Comparison of ENCODE assay signal across 8 cellular contexts in the genomic region with DNA sequence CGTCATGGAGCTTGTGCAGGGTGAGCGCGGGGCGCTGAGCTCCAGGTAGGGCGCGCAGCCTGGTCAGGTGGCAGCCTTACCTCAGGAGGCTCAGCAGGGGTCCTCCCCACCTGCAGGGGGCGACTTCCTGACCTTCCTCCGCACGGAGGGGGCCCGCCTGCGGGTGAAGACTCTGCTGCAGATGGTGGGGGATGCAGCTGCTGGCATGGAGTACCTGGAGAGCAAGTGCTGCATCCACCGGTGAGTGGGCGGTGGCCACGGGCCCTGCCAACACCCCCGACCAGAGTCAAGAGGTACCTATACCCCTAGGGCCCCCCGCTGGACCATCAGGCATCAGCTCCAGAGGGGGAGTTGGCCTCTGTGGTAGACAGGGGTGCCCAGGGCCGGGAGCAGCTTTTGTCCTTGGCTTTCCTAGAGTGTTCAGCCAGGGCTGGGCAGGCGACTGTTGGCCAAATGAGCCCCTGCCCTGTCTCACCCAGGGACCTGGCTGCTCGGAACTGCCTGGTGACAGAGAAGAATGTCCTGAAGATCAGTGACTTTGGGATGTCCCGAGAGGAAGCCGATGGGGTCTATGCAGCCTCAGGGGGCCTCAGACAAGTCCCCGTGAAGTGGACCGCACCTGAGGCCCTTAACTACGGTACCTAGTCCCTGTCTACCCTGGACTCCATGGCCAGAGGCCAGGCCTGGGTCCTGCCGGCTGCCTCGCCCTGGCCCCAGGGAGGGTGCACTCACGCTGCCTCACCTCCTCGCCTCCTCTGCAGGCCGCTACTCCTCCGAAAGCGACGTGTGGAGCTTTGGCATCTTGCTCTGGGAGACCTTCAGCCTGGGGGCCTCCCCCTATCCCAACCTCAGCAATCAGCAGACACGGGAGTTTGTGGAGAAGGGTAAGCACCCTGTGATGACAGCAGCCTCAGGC. TPM values are rescaled to one million over a fixed set of nuclear protein-coding genes. Genes with fewer than 3 reads are reported as not detected.
DNase-seq lines count a peak whose midpoint lies in the region; ATAC-seq and TF ChIP-seq lines count a peak whose summit lies in the region.
"Had no signal": no experiment of that assay in that cellular context is flagged by ENCODE, and none has a peak within 500 bp of the region (broad histone marks: within the 10 kb centered on the region; RNA-seq: fewer than 3 reads in every experiment).

No MANE protein-coding gene starts in this region.

- peak in 2 of 3 donors; percentile 32 to 47 for DNase-seq in right cardiac atrium
- DNase-seq in left cardiac atrium, result no peak
- no peak for DNase-seq in SJCRH30
- DNase-seq in aorta, result no peak
- DNase-seq in GDM1 (lab: John Stamatoyannopoulos, UW), result no peak
- no peak for DNase-seq in Peyer's patch

- H3K4me3 ChIP-seq in right cardiac atrium (ENCODE audit: low read length) (no peak overlapping the region), SJCRH30 (peak overlapping the region; percentile 33), aorta (ENCODE audit: low read length in 2 of 2) (no peak overlapping the region), Peyer's patch (no peak overlapping the region)

- H3K27ac ChIP-seq in right cardiac atrium (ENCODE audit: low read length) (no peak overlapping the region), SJCRH30 (no peak overlapping the region), aorta (ENCODE audit: low read depth in 1 of 2, low read length in 2 of 2) (no peak overlapping the region), Peyer's patch (no peak overlapping the region)
- H3K27ac ChIP-seq: HL-60 had no signal

- 92% methylated on average over 33 of the region's 33 CpGs for WGBS in right cardiac atrium
- 93 to 94% methylated on average over 33 of the region's 33 CpGs for WGBS in aorta, 2 donors

- ATAC-seq in right cardiac atrium (no peak), left cardiac atrium (no peak), aorta (ENCODE audit: low FRiP score) (peak; percentile 13)
- ATAC-seq: sciatic nerve had no signal

- H3K4me1 ChIP-seq in right cardiac atrium (ENCODE audit: control insufficient read depth, insufficient read depth, low read length) (no peaks in the 10 kb centered on the region), SJCRH30 (peaks cover 3% of the 10 kb centered on the region; the same call in 1 of the 2 replicates), aorta (ENCODE audit: control insufficient read depth in 1 of 2, insufficient read depth in 2 of 2, low read length in 2 of 2) (no peaks in the 10 kb centered on the region), Peyer's patch (peaks cover 0 to 4% (median 0%) of the 10 kb centered on the region in 4 donors)

- no peaks in the 10 kb centered on the region for H3K36me3 ChIP-seq in SJCRH30
- H3K36me3 ChIP-seq in aorta (ENCODE audit: control insufficient read depth in 1 of 2, insufficient read depth in 2 of 2, low read length in 1 of 2), result peaks cover 0 to 7% of the 10 kb centered on the region in 2 donors
- peaks cover 0 to 58% (median 0%) of the 10 kb centered on the region in 3 donors for H3K36me3 ChIP-seq in Peyer's patch

- intact Hi-C loops in right cardiac atrium (cut with DNase I) (no loop called here), left cardiac atrium (cut with DNase I) (no loop called here), aorta (cut with DNase I) (no loop called here)

- no peak for TF ChIP-seq CTCF in Peyer's patch (IDR thresholded peaks at IDR 0.05)

- no peak for TF ChIP-seq POLR2A in Peyer's patch (IDR thresholded peaks at IDR 0.05)

- no peaks in the 10 kb centered on the region for H3K9me3 ChIP-seq in right cardiac atrium (ENCODE audit: control insufficient read depth, low read length)
- H3K9me3 ChIP-seq in SJCRH30 (replicated peaks), result no peaks in the 10 kb centered on the region
- H3K9me3 ChIP-seq in aorta (ENCODE audit: control insufficient read depth, low read length), result no peaks in the 10 kb centered on the region
- H3K9me3 ChIP-seq in Peyer's patch, result no peaks in the 10 kb centered on the region

- H3K27me3 ChIP-seq in right cardiac atrium (ENCODE audit: control insufficient read depth, insufficient read depth), result no peaks in the 10 kb centered on the region
- H3K27me3 ChIP-seq in SJCRH30, result peaks cover 15% of the 10 kb centered on the region; the same call in 1 of the 2 replicates
- H3K27me3 ChIP-seq in aorta (ENCODE audit: control insufficient read depth in 1 of 2, insufficient read depth in 2 of 2, low read length in 1 of 2), result no peaks in the 10 kb centered on the region
- no peaks in the 10 kb centered on the region for H3K27me3 ChIP-seq in Peyer's patch

RNA-seq across cellular contexts. Expression of gene FES, which starts 9.1 kb away (rescaled TPM):
- total RNA-seq in right cardiac atrium (10 to 100 TPM; 15.6 to 21.0 (median 18.0) TPM), left cardiac atrium (10 to 100 TPM; 26.9 to 29.2 TPM), aorta (10 to 100 TPM; 39.8 to 68.3 TPM), Peyer's patch (10 to 100 TPM in 3 of 4 donors, 1 to 10 TPM in 1; 4.7 to 37.1 (median 20.5) TPM)
- polyA plus RNA-seq in right cardiac atrium (17.6 TPM), aorta (10 to 100 TPM; 11.6 to 26.4 TPM)
- 0.25 and 1.1 TPM in 2 replicates for total RNA-seq in SJCRH30 (2014; rRNA removed; shearing (Covaris generic))

RNA-seq across cellular contexts. Expression of gene MAN2A2, which starts 9.7 kb away (rescaled TPM):
- 100 to 1,000 TPM in 2 of 4 donors, 10 to 100 TPM in 2; 75.9 to 118 (median 93.4) TPM for total RNA-seq in right cardiac atrium
- 41.6 TPM for polyA plus RNA-seq in right cardiac atrium
- 10 to 100 TPM; 79.3 to 83.2 TPM for total RNA-seq in left cardiac atrium
- total RNA-seq in SJCRH30 (2014; rRNA removed; shearing (Covaris generic)), result 11.0 and 12.6 TPM in 2 replicates
- 10 to 100 TPM; 56.7 to 82.4 TPM for total RNA-seq in aorta
- polyA plus RNA-seq in aorta, result 10 to 100 TPM; 19.2 to 49.2 TPM
- 100 to 1,000 TPM in 3 of 4 donors, 10 to 100 TPM in 1; 76.2 to 188 (median 141) TPM for total RNA-seq in Peyer's patch

RNA-seq across cellular contexts. Expression of gene FURIN, which starts 25.0 kb away (rescaled TPM):
- 10 to 100 TPM; 57.4 to 69.0 (median 60.8) TPM for total RNA-seq in right cardiac atrium
- polyA plus RNA-seq in right cardiac atrium, result 60.1 TPM
- 10 to 100 TPM; 57.7 to 78.6 TPM for total RNA-seq in left cardiac atrium
- total RNA-seq in SJCRH30 (2014; rRNA removed; shearing (Covaris generic)), result 12.0 and 12.6 TPM in 2 replicates
- total RNA-seq in aorta, result 10 to 100 TPM; 62.3 to 65.8 TPM
- polyA plus RNA-seq in aorta, result 10 to 100 TPM; 20.9 to 26.0 TPM
- total RNA-seq in Peyer's patch, result 10 to 100 TPM; 53.6 to 76.7 (median 70.1) TPM

RNA-seq across cellular contexts. Expression of gene HDDC3, which starts 38.9 kb away (rescaled TPM):
- 10 to 100 TPM; 13.5 to 17.7 (median 17.0) TPM for total RNA-seq in right cardiac atrium
- 22.2 TPM for polyA plus RNA-seq in right cardiac atrium
- 10 to 100 TPM; 12.2 to 17.1 TPM for total RNA-seq in left cardiac atrium
- total RNA-seq in SJCRH30 (2014; rRNA removed; shearing (Covaris generic)), result 4.6 and 4.7 TPM in 2 replicates
- total RNA-seq in aorta, result 1 to 10 TPM; 7.3 to 7.7 TPM
- polyA plus RNA-seq in aorta, result 10 to 100 TPM in 1 of 2 donors, 1 to 10 TPM in 1; 6.5 to 15.3 TPM
- total RNA-seq in Peyer's patch, result 10 to 100 TPM; 16.5 to 35.6 (median 23.4) TPM

RNA-seq across cellular contexts. Expression of gene UNC45A, which starts 41.7 kb away (rescaled TPM):
- total RNA-seq in right cardiac atrium (10 to 100 TPM; 26.2 to 32.8 (median 29.9) TPM), left cardiac atrium (10 to 100 TPM; 27.3 to 29.5 TPM), aorta (10 to 100 TPM; 65.5 to 90.1 TPM), Peyer's patch (10 to 100 TPM; 45.6 to 78.4 (median 55.3) TPM)
- polyA plus RNA-seq in right cardiac atrium (24.0 TPM), aorta (10 to 100 TPM; 34.6 to 96.7 TPM)
- 40.7 and 42.4 TPM in 2 replicates for total RNA-seq in SJCRH30 (2014; rRNA removed; shearing (Covaris generic))

Comparison
In these comparisons a context has a peak if more than half of its experiments do, and no peak if none do; other contexts are left out.
1. DNase-seq: peak in right cardiac atrium (2 of 3); none in left cardiac atrium (single experiment), SJCRH30 (0 of 2), aorta (0 of 2), GDM1 (single experiment) and Peyer's patch (0 of 3).